Comparison of ENCODE assay signal across 8 cellular contexts in genomic region chr4:15682340-15682725, GRCh38.
DNase-seq lines count a peak whose midpoint lies in the region; ATAC-seq and TF ChIP-seq lines count a peak whose summit lies in the region.

No MANE protein-coding gene starts in this region.

- H3K27me3 Mint-ChIP-seq in activated T-cell treated with anti-CD3 and anti-CD28 coated beads, Interleukin-2, amount 50 U/mL, for 24 hours: peaks cover 3% of the 10 kb centered on the region

- H3K4me1 Mint-ChIP-seq in activated T-cell treated with anti-CD3 and anti-CD28 coated beads, Interleukin-2, amount 50 U/mL, for 24 hours (ENCODE audit: low read depth): peaks cover 38% of the 10 kb centered on the region

- intact Hi-C loops in tibial artery (cut with DNase I; ENCODE audit: low total_unique reads): no loop called here

- peak overlapping the region; percentile 89 for H3K4me3 ChIP-seq in adipocyte (ENCODE audit: low read length)
- H3K4me3 ChIP-seq in tibial artery: peak overlapping the region; percentile 79 to 80

- peak overlapping the region; percentile 97 for H3K9ac ChIP-seq in adipocyte (ENCODE audit: low read length)

- H3K36me3 Mint-ChIP-seq in activated T-cell treated with anti-CD3 and anti-CD28 coated beads, Interleukin-2, amount 50 U/mL, for 24 hours (ENCODE audit: low read depth): peaks cover 39% of the 10 kb centered on the region

- no peak for ATAC-seq in HG03045 (IDR thresholded peaks at IDR 0.05; ENCODE audit: unreplicated experiment)

- H3K9me3 ChIP-seq in adipocyte (ENCODE audit: control insufficient read depth, low read length) (no peaks in the 10 kb centered on the region), tibial artery (no peaks in the 10 kb centered on the region)

- H3K4me3 Mint-ChIP-seq in activated T-cell treated with anti-CD3 and anti-CD28 coated beads, Interleukin-2, amount 50 U/mL, for 24 hours: peak overlapping the region; percentile 100

- DNase-seq in activated T-cell treated with anti-CD3 and anti-CD28 coated beads, Interleukin-2, amount 50 U/mL, for 24 hours: no peak
- DNase-seq in activated T-cell treated with anti-CD3 and anti-CD28 coated beads for 4 hours (no peak), adipocyte (ENCODE audit: low read depth) (peak; percentile 51), kidney tubule cell (ENCODE audit: low spot score) (peak; percentile 9), tibial artery (no peak), NCI-H1694 (lab: John Stamatoyannopoulos, UW) (no peak)
- no peak for DNase-seq in activated CD4-positive, alpha-beta T cell treated with anti-CD3 and anti-CD28 coated beads, Interleukin-2, amount 50 U/mL, for 4 hours

- H3K36me3 ChIP-seq in adipocyte (ENCODE audit: control insufficient read depth, insufficient read depth, low read length, severe bottlenecking) (peaks cover 16% of the 10 kb centered on the region), tibial artery (peaks cover 8 to 11% (median 11%) of the 10 kb centered on the region in 3 donors)

- H3K27me3 ChIP-seq in adipocyte (replicated peaks; ENCODE audit: control insufficient read depth, insufficient read depth, low read length): no peaks in the 10 kb centered on the region
- H3K27me3 ChIP-seq in tibial artery: no peaks in the 10 kb centered on the region

- peak overlapping the region; percentile 88 to 91 for H3K27ac ChIP-seq in tibial artery

- H3K4me1 ChIP-seq in adipocyte (ENCODE audit: control insufficient read depth, insufficient read depth, low read length): peaks cover 38% of the 10 kb centered on the region
- peaks cover 0 to 26% (median 15%) of the 10 kb centered on the region in 4 donors for H3K4me1 ChIP-seq in tibial artery

- no peaks in the 10 kb centered on the region for H3K9me3 Mint-ChIP-seq in activated T-cell treated with anti-CD3 and anti-CD28 coated beads, Interleukin-2, amount 50 U/mL, for 24 hours

- TF ChIP-seq CTCF in tibial artery (IDR thresholded peaks at IDR 0.05): no peak

- H3K27ac Mint-ChIP-seq in activated T-cell treated with anti-CD3 and anti-CD28 coated beads, Interleukin-2, amount 50 U/mL, for 24 hours: peak overlapping the region; percentile 99

Comparison
In these comparisons a context has a peak if more than half of its experiments do, and no peak if none do; other contexts are left out.
1. DNase-seq: peak in adipocyte (single experiment) and kidney tubule cell (single experiment); none in activated T-cell treated with anti-CD3 and anti-CD28 coated beads, Interleukin-2, amount 50 U/mL, for 24 hours (single experiment), activated T-cell treated with anti-CD3 and anti-CD28 coated beads for 4 hours (single experiment), tibial artery (0 of 2), NCI-H1694 (single experiment) and activated CD4-positive, alpha-beta T cell treated with anti-CD3 and anti-CD28 coated beads, Interleukin-2, amount 50 U/mL, for 4 hours (0 of 2).